8 cellular contexts compared by ENCODE assay signal in the genomic region with DNA sequence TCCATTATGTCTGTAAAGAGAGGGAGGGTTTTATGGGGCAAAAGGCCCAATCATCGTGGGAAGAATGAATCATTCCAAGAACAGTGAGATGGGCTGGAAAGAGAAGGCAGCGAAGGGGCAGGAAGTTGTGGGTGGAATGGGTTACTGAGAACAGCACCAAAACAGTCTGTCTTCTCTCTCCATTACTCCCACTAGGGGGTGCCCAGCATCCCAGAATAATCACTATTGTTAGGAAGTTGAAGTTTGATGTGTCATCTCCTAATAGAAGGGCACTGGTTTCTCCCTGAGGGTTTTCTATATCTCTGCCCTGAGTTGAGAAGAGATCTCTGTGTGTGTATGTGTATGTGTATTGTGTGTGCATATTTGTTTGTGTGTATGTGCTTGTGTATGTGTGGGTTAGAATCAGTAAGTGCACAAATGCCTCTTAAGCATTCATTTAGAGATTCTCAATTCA.
DNase-seq lines count a peak whose midpoint lies in the region; ATAC-seq and TF ChIP-seq lines count a peak whose summit lies in the region.

No MANE protein-coding gene starts in this region.

- no peaks in the 10 kb centered on the region for H3K27me3 ChIP-seq in SU-DHL-6 (ENCODE audit: low read length)
- no peaks in the 10 kb centered on the region for H3K27me3 ChIP-seq in lower lobe of right lung (ENCODE audit: low read depth)

- TF ChIP-seq CTCF in SU-DHL-6 (IDR thresholded peaks at IDR 0.05; ENCODE audit: insufficient read depth, low read length, poor library complexity, severe bottlenecking), result peak; percentile 26
- peak; percentile 61 for TF ChIP-seq CTCF in lower lobe of right lung (IDR thresholded peaks at IDR 0.05)

- no peak overlapping the region for H3K4me3 ChIP-seq in SU-DHL-6 (ENCODE audit: insufficient read depth, low read length, poor library complexity, severe bottlenecking)
- H3K4me3 ChIP-seq in lower lobe of right lung, result no peak overlapping the region

- H3K36me3 ChIP-seq in SU-DHL-6 (ENCODE audit: low read length), result no peaks in the 10 kb centered on the region
- H3K36me3 ChIP-seq in lower lobe of right lung, result no peaks in the 10 kb centered on the region

- no peaks in the 10 kb centered on the region for H3F3A ChIP-seq in SU-DHL-6 (ENCODE audit: insufficient read depth)

- ATAC-seq in GM21526 (IDR thresholded peaks at IDR 0.05; ENCODE audit: low FRiP score, unreplicated experiment) (peak; percentile 81), lower lobe of right lung (peak; percentile 79 to 84)

- no peak overlapping the region for H3K9ac ChIP-seq in SU-DHL-6 (ENCODE audit: low read length)

- H3K4me2 ChIP-seq in SU-DHL-6 (ENCODE audit: low read depth, low read length, poor library complexity, severe bottlenecking), result no peak overlapping the region

- H3K27ac ChIP-seq in SU-DHL-6 (ENCODE audit: low read depth, low read length), result no peak overlapping the region
- H3K27ac ChIP-seq in caudate nucleus (ENCODE audit: low read depth, low read length), result no peak overlapping the region
- peak overlapping the region; percentile 5 for H3K27ac ChIP-seq in lower lobe of right lung

- no peaks in the 10 kb centered on the region for H3K9me2 ChIP-seq in SU-DHL-6 (replicated peaks; ENCODE audit: insufficient read depth, low read length)

- no peaks in the 10 kb centered on the region for H3K79me2 ChIP-seq in SU-DHL-6 (ENCODE audit: insufficient read depth, low read length)

- H2AFZ ChIP-seq in SU-DHL-6 (ENCODE audit: low read depth, low read length, severe bottlenecking), result no peak overlapping the region

- intact Hi-C loops in lower lobe of right lung (cut with DNase I), result no loop called here

- peaks cover 66% of the 10 kb centered on the region for H3K4me1 ChIP-seq in lower lobe of right lung

- no peaks in the 10 kb centered on the region for H4K20me1 ChIP-seq in SU-DHL-6 (ENCODE audit: low read depth, low read length)

- DNase-seq in NCI-H2081 (lab: John Stamatoyannopoulos, UW) (peak; percentile 18 to 60), NCI-H2081 treated with DMSO at 0.1 percent for 48 hours (lab: John Stamatoyannopoulos, UW) (no peak), HT1080 (ENCODE audit: low read depth) (peak; percentile 98), caudate nucleus (lab: John Stamatoyannopoulos, UW) (peak in 38 of 61 donors; percentile 2 to 85 (median 16)), lower lobe of right lung (no peak)
- DNase-seq in stimulated activated CD8-positive, alpha-beta memory T cell treated with anti-CD3 and anti-CD28 coated beads, Interleukin-2, amount 100 ng/mL, for 48 hours (ENCODE audit: low read depth in 2 of 2), result peak; percentile 48

- H3K9me3 ChIP-seq in SU-DHL-6 (ENCODE audit: insufficient read depth, low read length), result no peaks in the 10 kb centered on the region
- no peaks in the 10 kb centered on the region for H3K9me3 ChIP-seq in lower lobe of right lung

Comparison
In these comparisons a context has a peak if more than half of its experiments do, and no peak if none do; other contexts are left out.
1. DNase-seq: peak in NCI-H2081 (2 of 2), HT1080 (single experiment), caudate nucleus (38 of 61) and stimulated activated CD8-positive, alpha-beta memory T cell treated with anti-CD3 and anti-CD28 coated beads, Interleukin-2, amount 100 ng/mL, for 48 hours (2 of 2); none in NCI-H2081 treated with DMSO at 0.1 percent for 48 hours (single experiment) and lower lobe of right lung (single experiment).